ENCODE assay signal across 1 cellular context in genomic region chr1:20485527-20486456, GRCh38.
TF ChIP-seq lines count a peak whose summit lies in the region.

CAMK2N1 (minus strand) TSS chr1:20486210; CDS start chr1:20485379, 831 bp downstream.

TF ChIP-seq in H1, 55 proteins besides CTCF, POLR2A, EP300 and RAD21 (continued from another document):
- TF ChIP-seq YY1 (IDR thresholded peaks at IDR 0.05; ENCODE audit: low read depth, low read length) (0 out of 2 replicates have a peak, but pooled peaks have one; percentile 33), ASH2L (IDR thresholded peaks at IDR 0.05; ENCODE audit: low read length) (peak; percentile 46), TAF7 (optimal IDR thresholded peaks at IDR 0.05; ENCODE audit: borderline replicate concordance, low read depth, low read length) (peak; percentile 10), CREB1 (IDR thresholded peaks at IDR 0.05) (peak; percentile 50; the same call in 1 of the 2 replicates)
